Comparison of ENCODE assay signal across 1 cellular context in the genomic region with DNA sequence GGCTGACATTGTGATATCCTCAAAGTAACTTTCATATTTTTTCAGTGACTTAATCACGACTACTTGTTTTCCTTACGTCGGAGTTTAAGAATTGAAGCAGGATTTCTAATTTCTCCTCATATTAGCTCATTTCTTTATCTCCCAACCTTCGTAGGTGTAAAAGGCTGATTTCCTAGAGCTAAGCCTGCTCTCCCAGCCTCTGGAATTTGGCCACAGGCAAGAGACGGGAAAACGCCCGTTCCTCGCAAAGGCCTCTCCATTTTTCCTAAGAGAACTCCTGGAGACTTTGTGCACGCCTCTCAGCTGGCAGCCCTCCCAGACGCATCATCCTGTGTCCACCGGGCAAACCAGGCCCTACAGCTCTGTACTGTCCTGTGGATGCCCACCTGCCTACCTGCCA.
TF ChIP-seq lines count a peak whose summit lies in the region.

No MANE protein-coding gene starts in this region.

TF ChIP-seq in H1, 55 proteins besides CTCF, POLR2A, EP300 and RAD21:
- TF ChIP-seq JUND (IDR thresholded peaks at IDR 0.05; ENCODE audit: low read length) (no peak), RFX5 (IDR thresholded peaks at IDR 0.05; ENCODE audit: borderline replicate concordance, low read depth, low read length) (no peak), MAFK (IDR thresholded peaks at IDR 0.05; ENCODE audit: low read depth, low read length) (no peak), RXRA (IDR thresholded peaks at IDR 0.05; ENCODE audit: insufficient read depth, low read depth, low read length) (no peak), CTBP2 (IDR thresholded peaks at IDR 0.05; ENCODE audit: borderline replicate concordance, insufficient read depth, insufficient read length, low read length) (no peak), CBX5 (IDR thresholded peaks at IDR 0.05; ENCODE audit: low read depth, low read length) (no peak), BRCA1 (IDR thresholded peaks at IDR 0.05; ENCODE audit: low read depth, low read length) (no peak), TCF12 (IDR thresholded peaks at IDR 0.05; ENCODE audit: low read depth, low read length) (no peak), POLR2AphosphoS5 (IDR thresholded peaks at IDR 0.05; ENCODE audit: low read depth, low read length) (no peak), SRF (IDR thresholded peaks at IDR 0.05; ENCODE audit: low read depth, low read length) (no peak), RBBP5 (IDR thresholded peaks at IDR 0.05; ENCODE audit: borderline replicate concordance, low read depth, low read length) (no peak)
- TF ChIP-seq, protein P1, sequence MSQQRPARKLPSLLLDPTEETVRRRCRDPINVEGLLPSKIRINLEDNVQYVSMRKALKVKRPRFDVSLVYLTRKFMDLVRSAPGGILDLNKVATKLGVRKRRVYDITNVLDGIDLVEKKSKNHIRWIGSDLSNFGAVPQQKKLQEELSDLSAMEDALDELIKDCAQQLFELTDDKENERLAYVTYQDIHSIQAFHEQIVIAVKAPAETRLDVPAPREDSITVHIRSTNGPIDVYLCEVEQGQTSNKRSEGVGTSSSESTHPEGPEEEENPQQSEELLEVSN (IDR thresholded peaks at IDR 0.05), result no peak
TF ChIP-seq in H1: peak in this region for 0.
